ENCODE assay signal across 12 cellular contexts in the genomic region with DNA sequence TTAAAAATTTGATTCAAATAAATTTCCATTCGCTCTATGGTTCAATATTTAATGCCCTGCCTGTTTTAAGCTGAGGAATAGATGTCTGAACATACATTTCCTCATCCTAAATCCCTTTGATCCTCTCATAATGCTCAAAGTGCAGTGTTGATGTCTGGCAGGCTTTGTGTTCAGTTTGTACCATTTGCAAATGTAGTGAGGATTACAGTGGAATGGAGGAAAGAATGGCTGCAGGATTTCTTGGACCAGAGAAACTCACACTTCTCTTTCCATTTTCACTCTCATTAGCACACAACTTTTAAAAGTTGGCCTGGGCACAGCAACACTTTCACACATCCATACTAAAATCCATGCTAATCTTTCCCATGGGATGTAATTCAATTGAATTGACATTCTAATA. TPM values are rescaled to one million over a fixed set of nuclear protein-coding genes. Genes with fewer than 3 reads are reported as not detected.
DNase-seq lines count a peak whose midpoint lies in the region; ATAC-seq and TF ChIP-seq lines count a peak whose summit lies in the region.
"Had no signal": no experiment of that assay in that cellular context is flagged by ENCODE, and none has a peak within 500 bp of the region (broad histone marks: within the 10 kb centered on the region; RNA-seq: fewer than 3 reads in every experiment).

No MANE protein-coding gene starts in this region.

- H3K27ac Mint-ChIP-seq in nephron, result no peak overlapping the region
- no peak overlapping the region for H3K27ac Mint-ChIP-seq in naive thymus-derived CD4-positive, alpha-beta T cell
- H3K27ac Mint-ChIP-seq: CD4-positive, alpha-beta memory T cell had no signal

- no peaks in the 10 kb centered on the region for H3K27me3 ChIP-seq in WERI-Rb-1 (ENCODE audit: insufficient read depth, low read depth, severe bottlenecking)
- H3K27me3 ChIP-seq in naive thymus-derived CD4-positive, alpha-beta T cell (ENCODE audit: control insufficient read depth in 2 of 2, insufficient read depth in 2 of 2, low read length in 2 of 2), result no peaks in the 10 kb centered on the region

- H3K27me3 Mint-ChIP-seq in nephron (ENCODE audit: low read depth), result peaks cover 68% of the 10 kb centered on the region
- peaks cover 37 to 51% (median 46%) of the 10 kb centered on the region in 5 donors for H3K27me3 Mint-ChIP-seq in naive thymus-derived CD4-positive, alpha-beta T cell

- no peak overlapping the region for H3K27ac ChIP-seq in HEK293 (ENCODE audit: extremely low read depth, low read depth, low read length)
- H3K27ac ChIP-seq in WERI-Rb-1, result no peak overlapping the region
- H3K27ac ChIP-seq in naive thymus-derived CD4-positive, alpha-beta T cell (ENCODE audit: low read depth, low read length), result no peak overlapping the region
- H3K27ac ChIP-seq: A549, C4-2B had no signal

- H3K4me3 ChIP-seq in HEK293 (ENCODE audit: low read depth, low read length) (no peak overlapping the region), WERI-Rb-1 (ENCODE audit: low read depth, low read length) (no peak overlapping the region)
- no peak overlapping the region for H3K4me3 ChIP-seq in naive thymus-derived CD4-positive, alpha-beta T cell (ENCODE audit: low read length)
- H3K4me3 ChIP-seq: A549 had no signal

- no peaks in the 10 kb centered on the region for H3K9me3 ChIP-seq in HEK293 (ENCODE audit: control insufficient read depth, insufficient read depth, low read depth, low read length)
- H3K9me3 ChIP-seq in WERI-Rb-1 (ENCODE audit: severe bottlenecking), result no peaks in the 10 kb centered on the region
- H3K9me3 ChIP-seq in naive thymus-derived CD4-positive, alpha-beta T cell (ENCODE audit: control insufficient read depth in 2 of 3, low read length in 3 of 3), result no peaks in the 10 kb centered on the region
- H3K9me3 ChIP-seq: A549, BE2C had no signal

- intact Hi-C loops in naive thymus-derived CD4-positive, alpha-beta T cell (cut with micrococcal nuclease), result no loop called here

- CTCF ChIA-PET in HEK293 (lab: Yijun Ruan, JAX), result no interaction called here
- CTCF ChIA-PET in naive thymus-derived CD4-positive, alpha-beta T cell (lab: Charles Lee), result no interaction called here

- ATAC-seq in naive thymus-derived CD4-positive, alpha-beta T cell, result no peak
- ATAC-seq: A549, HCT116 had no signal

- no peaks in the 10 kb centered on the region for H3K4me1 ChIP-seq in HEK293 (ENCODE audit: control insufficient read depth, insufficient read depth, low read length)
- H3K4me1 ChIP-seq in naive thymus-derived CD4-positive, alpha-beta T cell (ENCODE audit: control insufficient read depth in 2 of 2, insufficient read depth in 2 of 2, low read length in 2 of 2), result no peaks in the 10 kb centered on the region
- H3K4me1 ChIP-seq: BE2C had no signal

- TF ChIP-seq CTCF in HEK293 (tag by site-specific recombination; IDR thresholded peaks at IDR 0.05), result no peak
- TF ChIP-seq CTCF in WERI-Rb-1 (IDR thresholded peaks at IDR 0.05; ENCODE audit: low read depth, low read length), result no peak
- no peak for TF ChIP-seq CTCF in nephron (IDR thresholded peaks at IDR 0.05; ENCODE audit: unreplicated experiment in 3 of 3)
- TF ChIP-seq CTCF in GM10266 (IDR thresholded peaks at IDR 0.05; ENCODE audit: control insufficient read depth, insufficient read depth, low read depth, missing control alignments), result no peak

- H3K36me3 ChIP-seq in HEK293 (ENCODE audit: control insufficient read depth in 2 of 2, insufficient read depth in 1 of 2, low read length in 2 of 2) (no peaks in the 10 kb centered on the region), WERI-Rb-1 (no peaks in the 10 kb centered on the region)
- H3K36me3 ChIP-seq in naive thymus-derived CD4-positive, alpha-beta T cell (ENCODE audit: control insufficient read depth in 2 of 3, insufficient read depth in 3 of 3, low read length in 3 of 3), result no peaks in the 10 kb centered on the region
- H3K36me3 ChIP-seq: BE2C had no signal

- DNase-seq in WERI-Rb-1 (peak; percentile 17), GM10266 (ENCODE audit: extremely low spot score) (no peak), COR-L47 (lab: John Stamatoyannopoulos, UW) (no peak), DMS 273 treated with DMSO at 0.1 percent for 48 hours (lab: John Stamatoyannopoulos, UW) (no peak)
- DNase-seq in naive thymus-derived CD4-positive, alpha-beta T cell, result no peak
- DNase-seq: BE2C; CD4-positive, alpha-beta memory T cell had no signal

- H3K9me3 Mint-ChIP-seq in nephron, result no peaks in the 10 kb centered on the region
- H3K9me3 Mint-ChIP-seq in naive thymus-derived CD4-positive, alpha-beta T cell, result peaks cover 0 to 8% (median 3%) of the 10 kb centered on the region in 11 donors

- POLR2A ChIA-PET in HEK293 (lab: Yijun Ruan, JAX), result interaction anchor here (0.7 kb wide), 1 partner anchor 921 kb away, joined by 3 read pairs; no protein-coding TSS in a partner anchor
- POLR2A ChIA-PET in naive thymus-derived CD4-positive, alpha-beta T cell (lab: Charles Lee), result no interaction called here

- H3K36me3 Mint-ChIP-seq in nephron (ENCODE audit: low read depth), result no peaks in the 10 kb centered on the region
- peaks cover 0 to 12% (median 0%) of the 10 kb centered on the region in 5 donors for H3K36me3 Mint-ChIP-seq in naive thymus-derived CD4-positive, alpha-beta T cell

- H3K4me1 Mint-ChIP-seq in nephron, result peaks cover 6% of the 10 kb centered on the region
- H3K4me1 Mint-ChIP-seq in naive thymus-derived CD4-positive, alpha-beta T cell, result peaks cover 0 to 5% (median 3%) of the 10 kb centered on the region in 7 donors

- H3K4me3 Mint-ChIP-seq in nephron, result peak overlapping the region in 2 of 3 experiments; percentile 34 to 63
- H3K4me3 Mint-ChIP-seq in naive thymus-derived CD4-positive, alpha-beta T cell, result no peak overlapping the region
- H3K4me3 Mint-ChIP-seq: CD4-positive, alpha-beta memory T cell had no signal

TF ChIP-seq in HEK293, 187 proteins besides CTCF, POLR2A, EP300 and RAD21 (continues in another document):
- TF ChIP-seq PRDM1 (tag by site-specific recombination; IDR thresholded peaks at IDR 0.05) (peak; percentile 89), ZNF138 (tag by site-specific recombination; IDR thresholded peaks at IDR 0.05; ENCODE audit: borderline replicate concordance) (no peak), BCL11B (tag by site-specific recombination; IDR thresholded peaks at IDR 0.05; ENCODE audit: low read depth) (no peak), ZNF521 (tag by site-specific recombination; IDR thresholded peaks at IDR 0.05) (no peak), ZBTB20 (tag by site-specific recombination; IDR thresholded peaks at IDR 0.05) (no peak), ZNF10 (tag by site-specific recombination; IDR thresholded peaks at IDR 0.05) (no peak), ZNF155 (tag by site-specific recombination; IDR thresholded peaks at IDR 0.05) (no peak), GFI1B (tag by site-specific recombination; IDR thresholded peaks at IDR 0.05) (no peak)
- TF ChIP-seq, protein P1, sequence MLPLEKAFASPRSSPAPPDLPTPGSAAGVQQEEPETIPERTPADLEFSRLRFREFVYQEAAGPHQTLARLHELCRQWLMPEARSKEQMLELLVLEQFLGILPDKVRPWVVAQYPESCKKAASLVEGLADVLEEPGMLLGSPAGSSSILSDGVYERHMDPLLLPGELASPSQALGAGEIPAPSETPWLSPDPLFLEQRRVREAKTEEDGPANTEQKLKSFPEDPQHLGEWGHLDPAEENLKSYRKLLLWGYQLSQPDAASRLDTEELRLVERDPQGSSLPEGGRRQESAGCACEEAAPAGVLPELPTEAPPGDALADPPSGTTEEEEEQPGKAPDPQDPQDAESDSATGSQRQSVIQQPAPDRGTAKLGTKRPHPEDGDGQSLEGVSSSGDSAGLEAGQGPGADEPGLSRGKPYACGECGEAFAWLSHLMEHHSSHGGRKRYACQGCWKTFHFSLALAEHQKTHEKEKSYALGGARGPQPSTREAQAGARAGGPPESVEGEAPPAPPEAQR (tag by site-specific recombination; IDR thresholded peaks at IDR 0.05), result no peak
- TF ChIP-seq, protein P2, sequence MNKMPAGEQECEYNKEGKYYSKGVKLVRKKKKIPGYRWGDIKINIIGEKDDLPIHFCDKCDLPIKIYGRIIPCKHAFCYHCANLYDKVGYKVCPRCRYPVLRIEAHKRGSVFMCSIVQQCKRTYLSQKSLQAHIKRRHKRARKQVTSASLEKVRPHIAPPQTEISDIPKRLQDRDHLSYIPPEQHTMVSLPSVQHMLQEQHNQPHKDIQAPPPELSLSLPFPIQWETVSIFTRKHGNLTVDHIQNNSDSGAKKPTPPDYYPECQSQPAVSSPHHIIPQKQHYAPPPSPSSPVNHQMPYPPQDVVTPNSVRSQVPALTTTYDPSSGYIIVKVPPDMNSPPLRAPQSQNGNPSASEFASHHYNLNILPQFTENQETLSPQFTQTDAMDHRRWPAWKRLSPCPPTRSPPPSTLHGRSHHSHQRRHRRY (tag by site-specific recombination; IDR thresholded peaks at IDR 0.05), result no peak

RNA-seq across cellular contexts. Expression of gene THRB, which starts 28.5 kb away (rescaled TPM):
- 1 to 10 TPM in 1 of 5 experiments, under 1 TPM in 1, not detected in 3; 0.16 to 1.0 TPM for total RNA-seq in naive thymus-derived CD4-positive, alpha-beta T cell
- polyA plus RNA-seq in naive thymus-derived CD4-positive, alpha-beta T cell, result under 1 TPM in 1 of 2 donors, not detected in 1; 0.05 TPM
- total RNA-seq: CD4-positive, alpha-beta memory T cell had no signal

Comparison
In these comparisons a context has a peak if more than half of its experiments do, and no peak if none do; other contexts are left out.
1. H3K4me3 Mint-ChIP-seq: peak in nephron (2 of 3); none in naive thymus-derived CD4-positive, alpha-beta T cell (0 of 10).